Comparison of ENCODE assay signal across 22 cellular contexts in genomic region chr22:39773503-39773902, GRCh38.
DNase-seq lines count a peak whose midpoint lies in the region; ATAC-seq, FAIRE-seq and TF ChIP-seq lines count a peak whose summit lies in the region.
"Had no signal": no experiment of that assay in that cellular context is flagged by ENCODE, and none has a peak within 500 bp of the region (broad histone marks: within the 10 kb centered on the region; RNA-seq: fewer than 3 reads in every experiment).

No MANE protein-coding gene starts in this region.

- TF ChIP-seq EP300 in H1 (IDR thresholded peaks at IDR 0.05; ENCODE audit: borderline replicate concordance in 1 of 2, low read depth in 2 of 2, low read length in 2 of 2) = no peak

- intact Hi-C loops in activated CD4-positive, alpha-beta T cell treated with anti-CD3 and anti-CD28 coated beads, Interleukin-2, amount 10 ng/mL, durations not matched to agents 24 days and 14 days (cut with micrococcal nuclease) = no loop called here
- intact Hi-C loops in CD4-positive, alpha-beta T cell (cut with DNase I, micrococcal nuclease) = no loop called here

- no peak overlapping the region for H3K4me3 ChIP-seq in OCI-LY3 (ENCODE audit: low read length)
- H3K4me3 ChIP-seq in H1 (ENCODE audit: extremely low read depth in 1 of 4, insufficient read depth in 2 of 4, low read depth in 3 of 4, low read length in 4 of 4) = no peak overlapping the region
- H3K4me3 ChIP-seq: A549, esophagus muscularis mucosa, gastroesophageal sphincter, sigmoid colon, uterus had no signal

- H2AK5ac ChIP-seq in H1 (ENCODE audit: low read depth, low read length) = no peak overlapping the region

- H2BK12ac ChIP-seq in H1 (ENCODE audit: low read depth, low read length) = no peak overlapping the region

- H2BK120ac ChIP-seq in H1 (replicated peaks; ENCODE audit: low read depth, low read length) = no peak overlapping the region

- peaks cover 11% of the 10 kb centered on the region for H3K4me1 ChIP-seq in OCI-LY3 (ENCODE audit: low read length)
- no peaks in the 10 kb centered on the region for H3K4me1 ChIP-seq in H1 (replicated peaks in 1 of 4; ENCODE audit: control insufficient read depth in 3 of 4, insufficient read depth in 4 of 4, low read length in 3 of 4)
- H3K4me1 ChIP-seq: A549, esophagus muscularis mucosa, gastroesophageal sphincter, sigmoid colon, uterus had no signal

- no peak overlapping the region for H3K14ac ChIP-seq in H1 (ENCODE audit: insufficient read length)

- peak overlapping the region; percentile 45 for H3K4me2 ChIP-seq in OCI-LY3 (ENCODE audit: low read length)
- no peak overlapping the region for H3K4me2 ChIP-seq in H1 (ENCODE audit: insufficient read depth in 1 of 2, low read depth in 2 of 2, low read length in 2 of 2)

- H2AFZ ChIP-seq in OCI-LY3 (ENCODE audit: low read depth, low read length) (no peak overlapping the region), H1 (ENCODE audit: low read length) (0 out of 2 replicates have a peak overlapping the region, but pooled peaks have one; percentile 15)

- CTCF ChIA-PET in CD4-positive, alpha-beta T cell (lab: Charles Lee) = interaction anchor here (0.7 to 1.1 kb wide), 2 partner anchors 24 to 131 kb away, joined by 3 read pairs; no protein-coding TSS in a partner anchor
- CTCF ChIA-PET in H1 (lab: Charles Lee; ENCODE audit: partially characterized antibody) = no interaction called here

- no peak overlapping the region for H2BK15ac ChIP-seq in H1 (ENCODE audit: low read length)

- no peak overlapping the region for H3K18ac ChIP-seq in H1 (ENCODE audit: extremely low read depth, low read length)

- peaks cover 9% of the 10 kb centered on the region for H3K36me3 Mint-ChIP-seq in activated CD4-positive, alpha-beta T cell treated with anti-CD3 and anti-CD28 coated beads, Interleukin-2, amount 10 ng/mL, durations not matched to agents 24 days and 14 days (ENCODE audit: low read depth)
- H3K36me3 Mint-ChIP-seq in CD4-positive, alpha-beta T cell (ENCODE audit: low read depth) = no peaks in the 10 kb centered on the region
- peaks cover 0 to 17% (median 12%) of the 10 kb centered on the region in 3 donors for H3K36me3 Mint-ChIP-seq in naive thymus-derived CD8-positive, alpha-beta T cell

- H3K27ac ChIP-seq in CD4-positive, alpha-beta T cell (ENCODE audit: low read depth, low read length) = no peak overlapping the region
- H3K27ac ChIP-seq in OCI-LY3 (ENCODE audit: low read length) (no peak overlapping the region), H1 (ENCODE audit: low read depth, low read length) (no peak overlapping the region)
- H3K27ac ChIP-seq: A549, esophagus muscularis mucosa, gastroesophageal sphincter, sigmoid colon, uterus had no signal

- no peak overlapping the region for H3K9ac ChIP-seq in OCI-LY3 (ENCODE audit: low read length)
- H3K9ac ChIP-seq in H1 (replicated peaks in 1 of 4; ENCODE audit: extremely low read depth in 1 of 4, low read depth in 3 of 4, low read length in 3 of 4) = no peak overlapping the region

- no peaks in the 10 kb centered on the region for H3K27me3 ChIP-seq in CD4-positive, alpha-beta T cell (ENCODE audit: control insufficient read depth, insufficient read depth, low read length)
- H3K27me3 ChIP-seq in OCI-LY3 (ENCODE audit: low read depth, low read length) (peaks cover 39% of the 10 kb centered on the region), H1 (replicated peaks in 1 of 4; ENCODE audit: control insufficient read depth in 3 of 4, extremely low read depth in 1 of 4, insufficient read depth in 3 of 4, low read length in 3 of 4) (no peaks in the 10 kb centered on the region; a peak in 1 of 7 replicates)
- H3K27me3 ChIP-seq: uterus had no signal

- H4K20me1 ChIP-seq in OCI-LY3 (ENCODE audit: insufficient read depth, low read length) (no peaks in the 10 kb centered on the region), H1 (replicated peaks in 1 of 2; ENCODE audit: control insufficient read depth in 1 of 2, insufficient read depth in 2 of 2, low read length in 2 of 2) (peaks cover 0 to 1% of the 10 kb centered on the region in 2 experiments)

- DNase-seq in activated CD4-positive, alpha-beta T cell treated with anti-CD3 and anti-CD28 coated beads, Interleukin-2, amount 10 ng/mL, durations not matched to agents 24 days and 14 days = no peak
- no peak for DNase-seq in activated CD4-positive, alpha-beta T cell treated with anti-CD3 and anti-CD28 coated beads, Interleukin-2, amount 50 U/mL, for 48 hours
- no peak for DNase-seq in CD4-positive, alpha-beta T cell
- DNase-seq in H1 (ENCODE audit: low read depth in 1 of 2, low spot score in 2 of 2) = no peak
- no peak for DNase-seq in naive thymus-derived CD8-positive, alpha-beta T cell
- DNase-seq: activated gamma-delta T cell treated with Interleukin-2 at 50 U/mL for 16 hours; effector memory CD8-positive, alpha-beta T cell; KBM-7; kidney glomerular epithelial cell; NCI-H187; posterior cingulate gyrus; SIG-M5; sigmoid colon; uterus had no signal

- no peak for ATAC-seq in CD4-positive, alpha-beta T cell (ENCODE audit: poor library complexity)
- ATAC-seq in naive thymus-derived CD8-positive, alpha-beta T cell = no peak
- no peak for ATAC-seq in GM19452 (IDR thresholded peaks at IDR 0.05; ENCODE audit: unreplicated experiment)
- no peak for ATAC-seq in GM19397 (IDR thresholded peaks at IDR 0.05; ENCODE audit: unreplicated experiment)
- ATAC-seq: A549, gastroesophageal sphincter, PC-3 had no signal

- TF ChIP-seq POLR2A in H1 (IDR thresholded peaks at IDR 0.05; ENCODE audit: control extremely low read depth in 1 of 2, low read depth in 2 of 2, low read length in 2 of 2) = no peak

- FAIRE-seq in H1 (lab: Jason Lieb, UNC) = no peak
- FAIRE-seq: A549 had no signal

- peaks cover 5% of the 10 kb centered on the region for H3K9me3 Mint-ChIP-seq in activated CD4-positive, alpha-beta T cell treated with anti-CD3 and anti-CD28 coated beads, Interleukin-2, amount 10 ng/mL, durations not matched to agents 24 days and 14 days
- peaks cover 3% of the 10 kb centered on the region for H3K9me3 Mint-ChIP-seq in CD4-positive, alpha-beta T cell
- H3K9me3 Mint-ChIP-seq in naive thymus-derived CD8-positive, alpha-beta T cell = peaks cover 0 to 14% (median 4%) of the 10 kb centered on the region in 9 donors
- H3K9me3 Mint-ChIP-seq: effector memory CD8-positive, alpha-beta T cell had no signal

- H4K5ac ChIP-seq in H1 (ENCODE audit: insufficient read length, low read depth, low read length) = no peak overlapping the region

- no peaks in the 10 kb centered on the region for H3K27me3 Mint-ChIP-seq in activated CD4-positive, alpha-beta T cell treated with anti-CD3 and anti-CD28 coated beads, Interleukin-2, amount 10 ng/mL, durations not matched to agents 24 days and 14 days
- no peaks in the 10 kb centered on the region for H3K27me3 Mint-ChIP-seq in CD4-positive, alpha-beta T cell
- H3K27me3 Mint-ChIP-seq in naive thymus-derived CD8-positive, alpha-beta T cell = peaks cover 0 to 4% (median 0%) of the 10 kb centered on the region in 5 donors
- H3K27me3 Mint-ChIP-seq: effector memory CD8-positive, alpha-beta T cell had no signal

- H3K79me1 ChIP-seq in H1 (ENCODE audit: low read depth, low read length) = no peaks in the 10 kb centered on the region

- no peak overlapping the region for H3K56ac ChIP-seq in H1 (replicated peaks; ENCODE audit: insufficient read length, low read depth, low read length)

- POLR2A ChIA-PET in CD4-positive, alpha-beta T cell (lab: Charles Lee) = interaction anchor here (1.0 to 1.2 kb wide), 2 partner anchors 153 to 945 kb away, joined by 3 to 4 read pairs; no protein-coding TSS in a partner anchor
- POLR2A ChIA-PET in H1 (lab: Charles Lee; ENCODE audit: partially characterized antibody) = no interaction called here
- POLR2A ChIA-PET in naive thymus-derived CD8-positive, alpha-beta T cell (lab: Charles Lee) = no interaction called here

- H3K23ac ChIP-seq in H1 (ENCODE audit: insufficient read length) = no peak overlapping the region

- no peak overlapping the region for H2BK5ac ChIP-seq in H1 (ENCODE audit: low read depth, low read length)

- no peak for TF ChIP-seq CTCF in CD4-positive, alpha-beta T cell (IDR thresholded peaks at IDR 0.05)
- no peak for TF ChIP-seq CTCF in OCI-LY3 (IDR thresholded peaks at IDR 0.05; ENCODE audit: low read depth, low read length)
- TF ChIP-seq CTCF in H1 (IDR thresholded peaks at IDR 0.05; ENCODE audit: control extremely low read depth in 1 of 3, insufficient read depth in 1 of 3, low read depth in 1 of 3, low read length in 3 of 3) = no peak

- H3K9me3 ChIP-seq in CD4-positive, alpha-beta T cell (ENCODE audit: control insufficient read depth, low read length) = no peaks in the 10 kb centered on the region
- H3K9me3 ChIP-seq in OCI-LY3 (ENCODE audit: insufficient read depth, low read length) (no peaks in the 10 kb centered on the region), H1 (ENCODE audit: insufficient read depth in 2 of 2, low read depth in 1 of 2, low read length in 1 of 2) (no peaks in the 10 kb centered on the region)
- H3K9me3 ChIP-seq: A549, uterus had no signal

- TF ChIP-seq RAD21 in H1 (IDR thresholded peaks at IDR 0.05 in 1 of 2, conservative IDR thresholded peaks at IDR 0.05 in 1 of 2; ENCODE audit: low read depth in 2 of 2, low read length in 2 of 2) = no peak

- no peak overlapping the region; the same call in 1 of the 2 replicates for H4K8ac ChIP-seq in H1 (ENCODE audit: extremely low read depth, insufficient read depth, low read length)

- peak overlapping the region; percentile 30 for H3K27ac Mint-ChIP-seq in activated CD4-positive, alpha-beta T cell treated with anti-CD3 and anti-CD28 coated beads, Interleukin-2, amount 10 ng/mL, durations not matched to agents 24 days and 14 days
- peak overlapping the region; percentile 52 for H3K27ac Mint-ChIP-seq in CD4-positive, alpha-beta T cell
- peak overlapping the region in 4 of 10 donors; percentile 2 to 39 (median 24) for H3K27ac Mint-ChIP-seq in naive thymus-derived CD8-positive, alpha-beta T cell
- H3K27ac Mint-ChIP-seq: nephron had no signal

- H3K23me2 ChIP-seq in H1 (ENCODE audit: low read depth, low read length) = no peaks in the 10 kb centered on the region

- H2BK20ac ChIP-seq in H1 (ENCODE audit: low read length) = no peak overlapping the region

- peaks cover 36% of the 10 kb centered on the region for H3K4me1 Mint-ChIP-seq in activated CD4-positive, alpha-beta T cell treated with anti-CD3 and anti-CD28 coated beads, Interleukin-2, amount 10 ng/mL, durations not matched to agents 24 days and 14 days
- peaks cover 51% of the 10 kb centered on the region for H3K4me1 Mint-ChIP-seq in CD4-positive, alpha-beta T cell (ENCODE audit: low read depth)
- peaks cover 9 to 19% (median 14%) of the 10 kb centered on the region in 4 donors for H3K4me1 Mint-ChIP-seq in naive thymus-derived CD8-positive, alpha-beta T cell

- H3K4ac ChIP-seq in H1 (replicated peaks; ENCODE audit: insufficient read length, low read depth, low read length) = no peak overlapping the region

- H3K79me2 ChIP-seq in OCI-LY3 (ENCODE audit: low read length) (no peaks in the 10 kb centered on the region), H1 (ENCODE audit: control insufficient read depth in 1 of 2, insufficient read depth in 2 of 2, low read length in 2 of 2) (no peaks in the 10 kb centered on the region)

- H3K36me3 ChIP-seq in OCI-LY3 (replicated peaks; ENCODE audit: low read depth, low read length) (no peaks in the 10 kb centered on the region), H1 (ENCODE audit: control insufficient read depth in 2 of 4, insufficient read depth in 4 of 4, low read length in 3 of 4) (no peaks in the 10 kb centered on the region)
- H3K36me3 ChIP-seq: esophagus muscularis mucosa, gastroesophageal sphincter, sigmoid colon, uterus had no signal

- H3K4me3 Mint-ChIP-seq in activated CD4-positive, alpha-beta T cell treated with anti-CD3 and anti-CD28 coated beads, Interleukin-2, amount 10 ng/mL, durations not matched to agents 24 days and 14 days = peak overlapping the region; percentile 48
- no peak overlapping the region for H3K4me3 Mint-ChIP-seq in CD4-positive, alpha-beta T cell
- H3K4me3 Mint-ChIP-seq in naive thymus-derived CD8-positive, alpha-beta T cell = no peak overlapping the region
- H3K4me3 Mint-ChIP-seq: effector memory CD8-positive, alpha-beta T cell; nephron had no signal

- H4K91ac ChIP-seq in H1 (replicated peaks; ENCODE audit: insufficient read length, low read length) = no peak overlapping the region
